In the genomic region with DNA sequence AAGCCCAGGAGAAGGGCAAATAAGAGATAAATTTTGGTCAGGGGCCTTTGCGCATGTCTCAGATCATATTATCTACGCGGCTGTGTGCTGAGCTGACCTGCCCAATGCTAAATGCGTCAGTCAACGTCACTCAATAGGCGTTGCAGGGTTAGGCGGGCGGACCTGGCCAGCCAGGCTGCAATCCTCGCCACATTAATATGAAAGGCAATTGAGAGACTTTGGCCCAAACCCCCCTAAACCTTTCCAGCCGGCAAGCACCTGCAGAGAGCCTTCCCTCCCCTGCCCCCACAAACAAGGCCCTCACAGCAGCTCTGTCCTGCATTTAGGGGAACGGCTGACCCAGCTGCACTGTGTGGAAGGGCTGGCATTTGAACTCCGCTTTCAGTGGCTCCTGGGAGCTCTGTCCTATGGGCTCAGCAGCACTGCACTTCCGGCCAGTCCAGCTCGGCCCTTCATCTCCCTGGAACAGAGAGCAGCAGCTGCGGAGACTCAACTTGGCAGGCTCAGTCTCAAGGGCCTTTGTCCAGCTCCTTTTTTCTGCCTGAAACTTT, we compare ENCODE assay signal across 12 cellular contexts.
DNase-seq lines count a peak whose midpoint lies in the region; ATAC-seq and TF ChIP-seq lines count a peak whose summit lies in the region.
"Had no signal": no experiment of that assay in that cellular context is flagged by ENCODE, and none has a peak within 500 bp of the region (broad histone marks: within the 10 kb centered on the region; RNA-seq: fewer than 3 reads in every experiment).

No MANE protein-coding gene starts in this region.

- H3K4me3 ChIP-seq in HUES48 (ENCODE audit: low read depth, low read length) (no peak overlapping the region), colonic mucosa (no peak overlapping the region), rectal smooth muscle tissue (ENCODE audit: low read length) (no peak overlapping the region)
- H3K4me3 ChIP-seq: skin epidermis had no signal

- TF ChIP-seq CTCF in colonic mucosa (IDR thresholded peaks at IDR 0.05), result no peak

- H3K27ac Mint-ChIP-seq in activated T-helper 17 cell treated with anti-CD3 and anti-CD28 coated beads, Interleukin-2, amount 50 U/mL, for 72 hours, result no peak overlapping the region

- peak overlapping the region; percentile 6; the same call in 1 of the 2 replicates for H3K9ac ChIP-seq in HUES48 (ENCODE audit: low read depth, low read length)
- no peak overlapping the region for H3K9ac ChIP-seq in colonic mucosa (ENCODE audit: low read depth in 2 of 2, low read length in 2 of 2)
- no peak overlapping the region for H3K9ac ChIP-seq in rectal smooth muscle tissue (ENCODE audit: low read length)

- DNase-seq in colonic mucosa, result peak; percentile 49
- peak; percentile 60 to 67 for DNase-seq in left colon
- DNase-seq in activated T-cell treated with anti-CD3 and anti-CD28 coated beads, Interleukin-2, amount 50 U/mL, for 1 hour, result no peak
- no peak for DNase-seq in amniotic stem cell (lab: John Stamatoyannopoulos, UW)
- DNase-seq: activated CD4-positive, alpha-beta T cell treated with anti-CD3 and anti-CD28 coated beads, Interleukin-2, amount 50 U/mL, for 1 hour; effector memory CD8-positive, alpha-beta T cell; NCI-H526 had no signal

- H3K4me1 ChIP-seq in HUES48 (ENCODE audit: control insufficient read depth, insufficient read depth, low read length) (peaks cover 34% of the 10 kb centered on the region), colonic mucosa (no peaks in the 10 kb centered on the region), rectal smooth muscle tissue (ENCODE audit: control insufficient read depth, insufficient read depth, low read length) (peaks cover 45% of the 10 kb centered on the region)

- peaks cover 48% of the 10 kb centered on the region for H3K36me3 Mint-ChIP-seq in activated T-helper 17 cell treated with anti-CD3 and anti-CD28 coated beads, Interleukin-2, amount 50 U/mL, for 72 hours (ENCODE audit: low read depth)

- H3K27ac ChIP-seq in HUES48 (ENCODE audit: low read depth, low read length) (peak overlapping the region; percentile 57), colonic mucosa (peak overlapping the region; percentile 40), rectal smooth muscle tissue (ENCODE audit: low read depth, low read length) (peak overlapping the region; percentile 77)

- ATAC-seq in left colon (peak; percentile 35), HG02885 (IDR thresholded peaks at IDR 0.05; ENCODE audit: poor library complexity, unreplicated experiment) (no peak)
- ATAC-seq in activated T-helper 17 cell treated with anti-CD3 and anti-CD28 coated beads, Interleukin-2, amount 50 U/mL, for 72 hours (replicated peaks), result no peak
- ATAC-seq: effector memory CD8-positive, alpha-beta T cell had no signal

- no peaks in the 10 kb centered on the region for H3K27me3 Mint-ChIP-seq in activated T-helper 17 cell treated with anti-CD3 and anti-CD28 coated beads, Interleukin-2, amount 50 U/mL, for 72 hours
- H3K27me3 Mint-ChIP-seq: effector memory CD8-positive, alpha-beta T cell had no signal

- intact Hi-C loops in colonic mucosa (cut with DNase I) (no loop called here), left colon (cut with DNase I, micrococcal nuclease) (loop anchor here in 1 of 2 donors (10.0 kb wide), 1 partner anchor 179 kb away; no protein-coding TSS in a partner anchor)

- H3K27me3 ChIP-seq in HUES48 (ENCODE audit: control insufficient read depth, insufficient read depth, low read length), result no peaks in the 10 kb centered on the region
- H3K27me3 ChIP-seq in colonic mucosa, result no peaks in the 10 kb centered on the region
- no peaks in the 10 kb centered on the region for H3K27me3 ChIP-seq in rectal smooth muscle tissue (ENCODE audit: control insufficient read depth, insufficient read depth, low read length)

- H3K36me3 ChIP-seq in HUES48 (ENCODE audit: control insufficient read depth, insufficient read depth, low read length), result no peaks in the 10 kb centered on the region; the same call in 1 of the 2 replicates
- peaks cover 4% of the 10 kb centered on the region for H3K36me3 ChIP-seq in colonic mucosa
- H3K36me3 ChIP-seq in rectal smooth muscle tissue (ENCODE audit: control insufficient read depth, insufficient read depth, low read length), result peaks cover 7% of the 10 kb centered on the region

- no peaks in the 10 kb centered on the region for H3K9me3 Mint-ChIP-seq in activated T-helper 17 cell treated with anti-CD3 and anti-CD28 coated beads, Interleukin-2, amount 50 U/mL, for 72 hours
- H3K9me3 Mint-ChIP-seq: effector memory CD8-positive, alpha-beta T cell had no signal

- H3K4me1 Mint-ChIP-seq in activated T-helper 17 cell treated with anti-CD3 and anti-CD28 coated beads, Interleukin-2, amount 50 U/mL, for 72 hours, result peaks cover 11% of the 10 kb centered on the region

- H3K9me3 ChIP-seq in HUES48 (ENCODE audit: control insufficient read depth, insufficient read depth, low read length), result no peaks in the 10 kb centered on the region
- no peaks in the 10 kb centered on the region for H3K9me3 ChIP-seq in colonic mucosa

- no peak overlapping the region for H3K4me3 Mint-ChIP-seq in activated T-helper 17 cell treated with anti-CD3 and anti-CD28 coated beads, Interleukin-2, amount 50 U/mL, for 72 hours
- H3K4me3 Mint-ChIP-seq: effector memory CD8-positive, alpha-beta T cell had no signal

Comparison
In these comparisons a context has a peak if more than half of its experiments do, and no peak if none do; other contexts are left out.
1. DNase-seq: peak in colonic mucosa (single experiment) and left colon (2 of 2); none in activated T-cell treated with anti-CD3 and anti-CD28 coated beads, Interleukin-2, amount 50 U/mL, for 1 hour (single experiment) and amniotic stem cell (single experiment).
2. Peak in every context shown above with its lines, with median percentiles within 50 percentile points of each other: H3K27ac ChIP-seq.